ENCODE assay signal across 8 cellular contexts in the genomic region with DNA sequence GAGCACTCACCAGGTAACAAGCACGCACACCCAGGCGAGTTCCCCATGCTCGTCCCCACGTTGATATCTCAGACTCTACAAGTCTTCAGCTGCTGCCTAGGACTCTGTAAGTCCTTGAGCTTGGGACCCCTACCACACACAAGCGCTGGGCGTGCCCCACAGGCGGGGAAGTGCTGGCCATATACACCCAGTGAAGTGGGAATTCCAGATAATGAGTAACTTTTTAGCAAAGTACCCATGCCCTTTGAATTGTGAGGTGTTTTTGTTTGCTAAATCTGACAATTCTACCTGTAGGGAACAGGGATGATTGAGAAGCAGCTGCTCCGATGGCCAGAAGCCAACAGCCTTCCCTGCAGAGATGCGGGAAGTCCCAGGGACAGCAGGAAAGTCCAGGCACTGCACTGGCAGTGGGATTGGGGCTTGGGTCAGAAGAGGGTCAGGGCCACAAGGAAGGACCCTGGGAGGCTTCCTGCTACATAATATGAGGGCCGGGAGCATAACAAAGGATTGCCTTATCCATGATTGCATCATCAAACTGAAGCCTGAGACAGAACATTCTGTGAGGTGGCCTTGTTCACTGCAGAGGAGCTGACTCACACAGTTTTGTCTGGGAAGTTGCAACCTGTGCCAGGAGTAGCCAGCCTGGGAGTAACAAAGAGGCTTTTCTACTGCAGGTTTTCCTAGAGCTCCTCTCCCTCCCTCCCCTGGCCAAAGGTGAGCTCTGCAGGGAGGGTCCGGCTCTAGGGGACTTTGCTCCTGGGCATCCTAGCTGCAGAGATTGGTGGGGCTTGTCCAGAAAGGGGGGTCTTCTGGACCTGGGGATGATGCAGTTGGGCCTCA. TPM values are rescaled to one million over a fixed set of nuclear protein-coding genes. Genes with fewer than 3 reads are reported as not detected.
DNase-seq lines count a peak whose midpoint lies in the region; ATAC-seq, FAIRE-seq and TF ChIP-seq lines count a peak whose summit lies in the region.

No MANE protein-coding gene starts in this region.

- no peaks in the 10 kb centered on the region for H3K36me3 ChIP-seq in body of pancreas (replicated peaks in 1 of 2; ENCODE audit: insufficient read depth in 1 of 2, low read depth in 2 of 2)
- no peaks in the 10 kb centered on the region for H3K36me3 ChIP-seq in keratinocyte (ENCODE audit: control insufficient read depth in 2 of 2, extremely low read depth in 1 of 2, insufficient read depth in 2 of 2, low read length in 2 of 2)

- FAIRE-seq in keratinocyte (lab: Jason Lieb, UNC) = peak; percentile 99

- TF ChIP-seq CTCF in body of pancreas (IDR thresholded peaks at IDR 0.05) (peak; percentile 27 to 82 (median 74)), keratinocyte (optimal IDR thresholded peaks at IDR 0.05 in 1 of 3, IDR thresholded peaks at IDR 0.05 in 1 of 3, conservative IDR thresholded peaks at IDR 0.05 in 1 of 3; ENCODE audit: extremely low read depth in 1 of 3, insufficient read depth in 2 of 3, low read length in 3 of 3) (peak; percentile 12 to 25 (median 17)), natural killer cell (IDR thresholded peaks at IDR 0.05) (no peak)

- H4K20me1 ChIP-seq in keratinocyte (ENCODE audit: control insufficient read depth, extremely low read depth, insufficient read depth, low read length) = no peaks in the 10 kb centered on the region

- no peaks in the 10 kb centered on the region for H3K9me1 ChIP-seq in keratinocyte (ENCODE audit: control insufficient read depth, extremely low read depth, insufficient read depth, low read length)

- no peaks in the 10 kb centered on the region for H3K9me3 Mint-ChIP-seq in natural killer cell
- H3K9me3 Mint-ChIP-seq in activated T-helper 2 cell treated with anti-CD3 and anti-CD28 coated beads, Interferon-gamma antibody, Interleukin-2, Interleukin-4, amounts not matched to agents 10 μg/mL and 5 μg/mL and 100 μg/mL, durations not matched to agents 14 hours and 24 hours and 36 hours = no peaks in the 10 kb centered on the region

- H3K27ac ChIP-seq in body of pancreas (peak overlapping the region; percentile 94 to 99 (median 98)), keratinocyte (ENCODE audit: control insufficient read depth, insufficient read depth, low read length) (peak overlapping the region; percentile 89), substantia nigra (ENCODE audit: low read depth, low read length, poor library complexity, severe bottlenecking) (peak overlapping the region; percentile 83)

- H3K27me3 Mint-ChIP-seq in natural killer cell (ENCODE audit: low read depth in 2 of 2) = peaks cover 0 to 6% of the 10 kb centered on the region in 2 donors
- no peaks in the 10 kb centered on the region for H3K27me3 Mint-ChIP-seq in activated T-helper 2 cell treated with anti-CD3 and anti-CD28 coated beads, Interferon-gamma antibody, Interleukin-2, Interleukin-4, amounts not matched to agents 10 μg/mL and 5 μg/mL and 100 μg/mL, durations not matched to agents 14 hours and 24 hours and 36 hours (ENCODE audit: low read depth)

- H3K4me1 Mint-ChIP-seq in natural killer cell = no peaks in the 10 kb centered on the region
- H3K4me1 Mint-ChIP-seq in activated T-helper 2 cell treated with anti-CD3 and anti-CD28 coated beads, Interferon-gamma antibody, Interleukin-2, Interleukin-4, amounts not matched to agents 10 μg/mL and 5 μg/mL and 100 μg/mL, durations not matched to agents 14 hours and 24 hours and 36 hours (ENCODE audit: low read depth) = no peaks in the 10 kb centered on the region

- no peaks in the 10 kb centered on the region for H3K27me3 ChIP-seq in body of pancreas
- no peaks in the 10 kb centered on the region for H3K27me3 ChIP-seq in keratinocyte (ENCODE audit: control insufficient read depth, extremely low read depth, insufficient read depth, low read length)

- H3K4me3 ChIP-seq in body of pancreas = no peak overlapping the region
- no peak overlapping the region for H3K4me3 ChIP-seq in keratinocyte (ENCODE audit: control insufficient read depth in 2 of 3, extremely low read depth in 1 of 3, insufficient read depth in 2 of 3, low read depth in 1 of 3, low read length in 3 of 3)

- H3K9me3 ChIP-seq in body of pancreas (no peaks in the 10 kb centered on the region), keratinocyte (ENCODE audit: control insufficient read depth, low read depth, low read length) (no peaks in the 10 kb centered on the region)

- peak overlapping the region; percentile 93 for H2AFZ ChIP-seq in keratinocyte (ENCODE audit: control insufficient read depth, low read length)

- H3K4me2 ChIP-seq in keratinocyte (ENCODE audit: control insufficient read depth, extremely low read depth, insufficient read depth, low read depth, low read length) = peak overlapping the region; percentile 81

- intact Hi-C loops in body of pancreas (cut with DNase I) = no loop called here
- intact Hi-C loops in natural killer cell (cut with micrococcal nuclease) = no loop called here
- intact Hi-C loops in activated T-helper 2 cell treated with anti-CD3 and anti-CD28 coated beads, Interferon-gamma antibody, Interleukin-2, Interleukin-4, amounts not matched to agents 10 μg/mL and 5 μg/mL and 100 μg/mL, durations not matched to agents 14 hours and 24 hours and 36 hours (cut with micrococcal nuclease) = no loop called here

- ATAC-seq in body of pancreas (peak; percentile 90), natural killer cell (no peak), GM21423 (IDR thresholded peaks at IDR 0.05; ENCODE audit: unreplicated experiment) (no peak)

- H3K4me3 Mint-ChIP-seq in natural killer cell = no peak overlapping the region
- H3K4me3 Mint-ChIP-seq in activated T-helper 2 cell treated with anti-CD3 and anti-CD28 coated beads, Interferon-gamma antibody, Interleukin-2, Interleukin-4, amounts not matched to agents 10 μg/mL and 5 μg/mL and 100 μg/mL, durations not matched to agents 14 hours and 24 hours and 36 hours (ENCODE audit: low read depth) = no peak overlapping the region

- peak in 2 of 3 donors; percentile 45 to 64 for TF ChIP-seq POLR2A in body of pancreas (IDR thresholded peaks at IDR 0.05)

- no peaks in the 10 kb centered on the region for H3K36me3 Mint-ChIP-seq in natural killer cell
- H3K36me3 Mint-ChIP-seq in activated T-helper 2 cell treated with anti-CD3 and anti-CD28 coated beads, Interferon-gamma antibody, Interleukin-2, Interleukin-4, amounts not matched to agents 10 μg/mL and 5 μg/mL and 100 μg/mL, durations not matched to agents 14 hours and 24 hours and 36 hours (ENCODE audit: low read depth) = no peaks in the 10 kb centered on the region

- H3K79me2 ChIP-seq in keratinocyte (ENCODE audit: control insufficient read depth, insufficient read depth, low read length) = no peaks in the 10 kb centered on the region

- peak overlapping the region; percentile 60 for H3K9ac ChIP-seq in keratinocyte (ENCODE audit: control insufficient read depth, extremely low read depth, insufficient read depth, low read length)

- no peak overlapping the region for H3K27ac Mint-ChIP-seq in natural killer cell
- no peak overlapping the region for H3K27ac Mint-ChIP-seq in activated T-helper 2 cell treated with anti-CD3 and anti-CD28 coated beads, Interferon-gamma antibody, Interleukin-2, Interleukin-4, amounts not matched to agents 10 μg/mL and 5 μg/mL and 100 μg/mL, durations not matched to agents 14 hours and 24 hours and 36 hours

- peaks cover 83% of the 10 kb centered on the region for H3K4me1 ChIP-seq in body of pancreas
- H3K4me1 ChIP-seq in keratinocyte (ENCODE audit: control insufficient read depth, extremely low read depth, insufficient read depth, low read length) = peaks cover 35% of the 10 kb centered on the region

- 11 to 14% methylated on average over 5 to 11 of the region's 11 CpGs for WGBS in body of pancreas, 2 donors

- dilution Hi-C loops in keratinocyte (cut with MboI; ENCODE audit: extremely low pct_ligation_motif_present, low sequenced_read_pairs) = no loop called here

- DNase-seq in HT1080 (ENCODE audit: low read depth) (peak; percentile 99), body of pancreas (peak; percentile 94 to 98 (median 96)), keratinocyte (ENCODE audit: low read depth, low spot score) (peak; percentile 83), substantia nigra (lab: John Stamatoyannopoulos, UW) (peak in 41 of 49 donors; percentile 11 to 91 (median 63)), natural killer cell (no peak)
- no peak for DNase-seq in activated T-helper 2 cell treated with anti-CD3 and anti-CD28 coated beads, Interferon-gamma antibody, Interleukin-2, Interleukin-4, amounts not matched to agents 10 μg/mL and 5 μg/mL and 100 μg/mL, durations not matched to agents 14 hours and 24 hours and 36 hours (ENCODE audit: low spot score)
- no peak for DNase-seq in NK-92 treated with Interleukin-12 subunit alpha and Interleukin-12 subunit beta, amount 100 ng/mL, for 24 hours (lab: John Stamatoyannopoulos, UW)

RNA-seq across cellular contexts. Expression of gene SERPINA3, which starts 13.2 kb away (rescaled TPM):
- not detected in 2 replicates for total RNA-seq in HT1080 (2014; rRNA removed; shearing (Covaris generic))
- 0.19 TPM in 1 of 2 replicates, not detected in the other for polyA plus RNA-seq in HT1080 (2015; cell fraction: cytosol; rRNA removed)
- polyA plus RNA-seq in HT1080 (2015; cell fraction: nucleus; rRNA removed) = 0.26 TPM in 1 of 2 replicates, not detected in the other
- total RNA-seq in body of pancreas (1,000 to 10,000 TPM in 1 of 2 donors, 100 to 1,000 TPM in 1; 396 to 1,783 TPM), natural killer cell (not detected)
- polyA plus RNA-seq in keratinocyte = 0.33 to 1.5 TPM (median 0.50 TPM) in 3 replicates
- polyA plus RNA-seq in keratinocyte (2011; ENCODE audit: low read depth) = 2.4 TPM
- 0.53 and 0.94 TPM in 2 replicates for polyA plus RNA-seq in keratinocyte (2011; cell fraction: cytosol; rRNA removed)
- 4.0 and 4.3 TPM in 2 replicates for polyA plus RNA-seq in keratinocyte (2011; cell fraction: nucleus; rRNA removed)
- polyA plus RNA-seq in keratinocyte (2012; ENCODE audit: low replicate concordance) = 0.33 and 6.3 TPM in 2 replicates
- 0.99 to 1.1 TPM in 2 of 3 replicates, not detected in the other for polyA minus RNA-seq in keratinocyte
- not detected for polyA minus RNA-seq in keratinocyte (2011; cell fraction: cytosol; rRNA and poly(A)+ RNA removed)
- 2.6 and 3.6 TPM in 2 replicates for polyA minus RNA-seq in keratinocyte (2011; cell fraction: nucleus; rRNA and poly(A)+ RNA removed)
- not detected in 2 replicates for total RNA-seq in activated T-helper 2 cell treated with anti-CD3 and anti-CD28 coated beads, Interferon-gamma antibody, Interleukin-2, Interleukin-4, amounts not matched to agents 10 μg/mL and 5 μg/mL and 100 μg/mL, durations not matched to agents 14 hours and 24 hours and 36 hours

RNA-seq across cellular contexts. Expression of gene SERPINA5, which starts 17.8 kb away (rescaled TPM):
- not detected in 2 replicates for total RNA-seq in HT1080 (2014; rRNA removed; shearing (Covaris generic))
- polyA plus RNA-seq in HT1080 (2015; cell fraction: cytosol; rRNA removed) = 0.98 and 1.9 TPM in 2 replicates
- 1.4 and 1.7 TPM in 2 replicates for polyA plus RNA-seq in HT1080 (2015; cell fraction: nucleus; rRNA removed)
- total RNA-seq in body of pancreas (100 to 1,000 TPM in 1 of 2 donors, 10 to 100 TPM in 1; 76.0 to 101 TPM), natural killer cell (not detected)
- polyA plus RNA-seq in keratinocyte = not detected in 3 replicates
- not detected for polyA plus RNA-seq in keratinocyte (2011; ENCODE audit: low read depth)
- polyA plus RNA-seq in keratinocyte (2011; cell fraction: cytosol; rRNA removed) = not detected in 2 replicates
- polyA plus RNA-seq in keratinocyte (2011; cell fraction: nucleus; rRNA removed) = not detected in 2 replicates
- not detected in 2 replicates for polyA plus RNA-seq in keratinocyte (2012; ENCODE audit: low replicate concordance)
- polyA minus RNA-seq in keratinocyte = not detected in 3 replicates
- not detected for polyA minus RNA-seq in keratinocyte (2011; cell fraction: cytosol; rRNA and poly(A)+ RNA removed)
- polyA minus RNA-seq in keratinocyte (2011; cell fraction: nucleus; rRNA and poly(A)+ RNA removed) = not detected in 2 replicates
- total RNA-seq in activated T-helper 2 cell treated with anti-CD3 and anti-CD28 coated beads, Interferon-gamma antibody, Interleukin-2, Interleukin-4, amounts not matched to agents 10 μg/mL and 5 μg/mL and 100 μg/mL, durations not matched to agents 14 hours and 24 hours and 36 hours = not detected in 2 replicates

RNA-seq across cellular contexts. Expression of gene SERPINA4, which starts 37.8 kb away (rescaled TPM):
- not detected in 2 replicates for total RNA-seq in HT1080 (2014; rRNA removed; shearing (Covaris generic))
- not detected in 2 replicates for polyA plus RNA-seq in HT1080 (2015; cell fraction: cytosol; rRNA removed)
- polyA plus RNA-seq in HT1080 (2015; cell fraction: nucleus; rRNA removed) = not detected in 2 replicates
- total RNA-seq in body of pancreas (10 to 100 TPM; 42.8 to 57.6 TPM), natural killer cell (not detected)
- not detected in 3 replicates for polyA plus RNA-seq in keratinocyte
- not detected for polyA plus RNA-seq in keratinocyte (2011; ENCODE audit: low read depth)
- not detected in 2 replicates for polyA plus RNA-seq in keratinocyte (2011; cell fraction: cytosol; rRNA removed)
- polyA plus RNA-seq in keratinocyte (2011; cell fraction: nucleus; rRNA removed) = not detected in 2 replicates
- polyA plus RNA-seq in keratinocyte (2012; ENCODE audit: low replicate concordance) = not detected in 2 replicates
- not detected in 3 replicates for polyA minus RNA-seq in keratinocyte
- not detected for polyA minus RNA-seq in keratinocyte (2011; cell fraction: cytosol; rRNA and poly(A)+ RNA removed)
- polyA minus RNA-seq in keratinocyte (2011; cell fraction: nucleus; rRNA and poly(A)+ RNA removed) = not detected in 2 replicates
- not detected in 2 replicates for total RNA-seq in activated T-helper 2 cell treated with anti-CD3 and anti-CD28 coated beads, Interferon-gamma antibody, Interleukin-2, Interleukin-4, amounts not matched to agents 10 μg/mL and 5 μg/mL and 100 μg/mL, durations not matched to agents 14 hours and 24 hours and 36 hours

Comparison
In these comparisons a context has a peak if more than half of its experiments do, and no peak if none do; other contexts are left out.
1. DNase-seq: peak in HT1080 (single experiment), body of pancreas (4 of 4), keratinocyte (single experiment) and substantia nigra (41 of 49); none in natural killer cell (single experiment), activated T-helper 2 cell treated with anti-CD3 and anti-CD28 coated beads, Interferon-gamma antibody, Interleukin-2, Interleukin-4, amounts not matched to agents 10 μg/mL and 5 μg/mL and 100 μg/mL, durations not matched to agents 14 hours and 24 hours and 36 hours (single experiment) and NK-92 treated with Interleukin-12 subunit alpha and Interleukin-12 subunit beta, amount 100 ng/mL, for 24 hours (single experiment).
2. RNA of gene SERPINA3, which starts 13.2 kb away (total RNA-seq): 396 to 1,783 TPM in body of pancreas; not detected in HT1080, not detected in natural killer cell and not detected in activated T-helper 2 cell treated with anti-CD3 and anti-CD28 coated beads, Interferon-gamma antibody, Interleukin-2, Interleukin-4, amounts not matched to agents 10 μg/mL and 5 μg/mL and 100 μg/mL, durations not matched to agents 14 hours and 24 hours and 36 hours; every median in the first group is over 100 times any median in the second.
3. RNA of gene SERPINA5, which starts 17.8 kb away (total RNA-seq): 76.0 to 101 TPM in body of pancreas; not detected in HT1080, not detected in natural killer cell and not detected in activated T-helper 2 cell treated with anti-CD3 and anti-CD28 coated beads, Interferon-gamma antibody, Interleukin-2, Interleukin-4, amounts not matched to agents 10 μg/mL and 5 μg/mL and 100 μg/mL, durations not matched to agents 14 hours and 24 hours and 36 hours; every median in the first group is over 10 times any median in the second.
4. RNA of gene SERPINA4, which starts 37.8 kb away (total RNA-seq): 42.8 to 57.6 TPM in body of pancreas; not detected in HT1080, not detected in natural killer cell and not detected in activated T-helper 2 cell treated with anti-CD3 and anti-CD28 coated beads, Interferon-gamma antibody, Interleukin-2, Interleukin-4, amounts not matched to agents 10 μg/mL and 5 μg/mL and 100 μg/mL, durations not matched to agents 14 hours and 24 hours and 36 hours; every median in the first group is over 10 times any median in the second.
5. Peak in every context shown above with its lines, with median percentiles within 50 percentile points of each other: H3K27ac ChIP-seq.